8 cellular contexts compared by ENCODE assay signal in the genomic region with DNA sequence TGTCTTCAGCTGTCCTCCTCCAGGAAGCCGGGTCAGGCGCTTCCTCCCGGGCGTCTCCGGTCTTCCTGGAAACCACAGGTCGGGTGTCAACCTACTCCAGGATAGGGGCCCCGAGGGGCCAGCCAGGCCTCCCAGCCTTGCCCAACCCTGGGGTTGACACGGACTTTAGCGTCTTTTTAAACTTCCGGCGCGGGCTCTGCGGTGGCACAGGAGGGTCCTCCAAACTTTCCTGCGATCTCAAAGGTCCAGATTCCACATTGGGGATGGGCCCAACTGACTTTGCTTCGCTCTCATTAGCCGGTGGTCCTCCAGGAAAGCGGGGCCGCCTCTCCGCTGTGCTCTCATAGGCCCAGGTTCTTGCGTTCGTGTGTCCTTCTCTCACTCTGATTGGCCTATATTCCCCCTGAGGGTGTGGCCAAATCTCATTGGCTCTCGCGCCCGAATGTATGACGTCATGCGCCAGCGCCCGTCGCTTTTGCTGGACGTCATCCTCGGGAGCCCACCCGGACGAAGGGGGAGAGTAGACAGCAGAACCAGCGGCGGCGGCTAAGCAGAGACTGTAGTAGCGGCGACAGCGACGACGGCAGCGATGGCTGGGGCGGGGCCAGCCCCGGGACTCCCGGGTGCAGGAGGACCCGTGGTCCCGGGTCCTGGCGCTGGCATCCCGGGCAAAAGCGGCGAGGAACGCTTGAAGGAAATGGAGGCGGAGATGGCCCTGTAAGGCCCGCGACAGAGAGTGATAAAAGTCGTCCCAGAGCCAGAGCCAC. TPM values are rescaled to one million over a fixed set of nuclear protein-coding genes. Genes with fewer than 3 reads are reported as not detected.
DNase-seq lines count a peak whose midpoint lies in the region; ATAC-seq and TF ChIP-seq lines count a peak whose summit lies in the region.

A gene with protein sequence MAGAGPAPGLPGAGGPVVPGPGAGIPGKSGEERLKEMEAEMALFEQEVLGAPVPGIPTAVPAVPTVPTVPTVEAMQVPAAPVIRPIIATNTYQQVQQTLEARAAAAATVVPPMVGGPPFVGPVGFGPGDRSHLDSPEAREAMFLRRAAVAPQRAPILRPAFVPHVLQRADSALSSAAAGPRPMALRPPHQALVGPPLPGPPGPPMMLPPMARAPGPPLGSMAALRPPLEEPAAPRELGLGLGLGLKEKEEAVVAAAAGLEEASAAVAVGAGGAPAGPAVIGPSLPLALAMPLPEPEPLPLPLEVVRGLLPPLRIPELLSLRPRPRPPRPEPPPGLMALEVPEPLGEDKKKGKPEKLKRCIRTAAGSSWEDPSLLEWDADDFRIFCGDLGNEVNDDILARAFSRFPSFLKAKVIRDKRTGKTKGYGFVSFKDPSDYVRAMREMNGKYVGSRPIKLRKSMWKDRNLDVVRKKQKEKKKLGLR (plus strand): TSS at position 472 of the 767 bp plus-strand sequence. CDS start 118 bp downstream, at position 590.

- ATAC-seq in HG02571 (IDR thresholded peaks at IDR 0.05; ENCODE audit: unreplicated experiment) (peak; percentile 95), gastroesophageal sphincter (peak; percentile 100)

- H3K9me3 ChIP-seq in SK-N-SH (no peaks in the 10 kb centered on the region), gastroesophageal sphincter (no peaks in the 10 kb centered on the region)

- peaks cover 17% of the 10 kb centered on the region for H3K79me2 ChIP-seq in SK-N-SH (ENCODE audit: insufficient read depth)

- TF ChIP-seq CTCF in SK-N-SH (IDR thresholded peaks at IDR 0.05) = no peak
- no peak for TF ChIP-seq CTCF in gastroesophageal sphincter (IDR thresholded peaks at IDR 0.05)

- DNase-seq in GM04504 (ENCODE audit: low read depth) = peak; percentile 99
- peak; percentile 98 for DNase-seq in NCI-H1048 (lab: John Stamatoyannopoulos, UW)
- peak; percentile 98 for DNase-seq in SK-N-SH
- DNase-seq in activated naive CD4-positive, alpha-beta T cell treated with anti-CD3 and anti-CD28 coated beads, Interleukin-2, amount 50 U/mL, for 16 hours = peak; percentile 95
- peak; percentile 93 for DNase-seq in non-pigmented ciliary epithelial cell (ENCODE audit: low read depth)
- peak; percentile 99 for DNase-seq in superior temporal gyrus (ENCODE audit: extremely low spot score)

- TF ChIP-seq POLR2A in gastroesophageal sphincter (IDR thresholded peaks at IDR 0.05) = peak; percentile 80 to 83

- no peak for TF ChIP-seq EP300 in SK-N-SH (IDR thresholded peaks at IDR 0.05; ENCODE audit: borderline replicate concordance in 1 of 2, low read depth in 1 of 2, low read length in 1 of 2)
- TF ChIP-seq EP300 in gastroesophageal sphincter (IDR thresholded peaks at IDR 0.05) = no peak

- H2AFZ ChIP-seq in SK-N-SH (ENCODE audit: low read depth) = peak within 1 kb of the TSS; percentile 91

- H3K27me3 ChIP-seq in SK-N-SH (ENCODE audit: insufficient read depth) (no peaks in the 10 kb centered on the region), gastroesophageal sphincter (no peaks in the 10 kb centered on the region)

- H3K4me1 ChIP-seq in SK-N-SH (ENCODE audit: control insufficient read depth in 1 of 2, insufficient read depth in 2 of 2, low read depth in 1 of 2, low read length in 1 of 2) (peaks cover 0 to 12% of the 10 kb centered on the region in 2 experiments; a peak in 2 of 4 replicates), gastroesophageal sphincter (peaks cover 2 to 31% (median 6%) of the 10 kb centered on the region in 3 donors)

- 1% methylated on average over 44 of the region's 56 CpGs for WGBS in SK-N-SH (ENCODE audit: low lambda C conversion rate)
- no CpG with 5 or more reads among the region's 56 CpGs for WGBS in gastroesophageal sphincter (ENCODE audit: low coverage in 1 of 2), 2 donors

- H3K36me3 ChIP-seq in SK-N-SH (replicated peaks in 1 of 2; ENCODE audit: control insufficient read depth in 1 of 2, insufficient read depth in 2 of 2, low read length in 1 of 2) (peaks cover 21 to 22% of the 10 kb centered on the region in 2 experiments), gastroesophageal sphincter (peaks cover 0 to 37% of the 10 kb centered on the region in 2 donors)

- H3K4me3 ChIP-seq in SK-N-SH (ENCODE audit: low read depth in 2 of 2, low read length in 1 of 2) (peak within 1 kb of the TSS; percentile 86 to 96), gastroesophageal sphincter (peak within 1 kb of the TSS; percentile 97 to 99)

- H3K27ac ChIP-seq in SK-N-SH (ENCODE audit: low read depth in 2 of 2, low read length in 1 of 2) (peak within 1 kb of the TSS; percentile 59 to 80), gastroesophageal sphincter (peak within 1 kb of the TSS; percentile 91 to 95 (median 94))

- H3K9ac ChIP-seq in SK-N-SH = peak within 1 kb of the TSS; percentile 92

- CTCF ChIA-PET in SK-N-SH (lab: Yijun Ruan, JAX) = no interaction called here

- no peak for TF ChIP-seq RAD21 in SK-N-SH (IDR thresholded peaks at IDR 0.05; ENCODE audit: low read length)

- H3K9me2 ChIP-seq in SK-N-SH = no peaks in the 10 kb centered on the region

- peaks cover 9% of the 10 kb centered on the region for H3F3A ChIP-seq in SK-N-SH (replicated peaks; ENCODE audit: insufficient read depth)

- POLR2A ChIA-PET in SK-N-SH (lab: Yijun Ruan, JAX) = interaction anchor here (0.6 kb wide), 1 partner anchor 12 kb away, joined by 3 read pairs; no protein-coding TSS in a partner anchor

- no peaks in the 10 kb centered on the region for H4K20me1 ChIP-seq in SK-N-SH (ENCODE audit: insufficient read depth)

- peak within 1 kb of the TSS; percentile 100 for H3K4me2 ChIP-seq in SK-N-SH

TF ChIP-seq in SK-N-SH, 30 proteins besides CTCF, POLR2A, EP300 and RAD21 (continues in another document):
- TF ChIP-seq FOXM1 (IDR thresholded peaks at IDR 0.05; ENCODE audit: low read depth) = no peak
- TF ChIP-seq, protein P1, sequence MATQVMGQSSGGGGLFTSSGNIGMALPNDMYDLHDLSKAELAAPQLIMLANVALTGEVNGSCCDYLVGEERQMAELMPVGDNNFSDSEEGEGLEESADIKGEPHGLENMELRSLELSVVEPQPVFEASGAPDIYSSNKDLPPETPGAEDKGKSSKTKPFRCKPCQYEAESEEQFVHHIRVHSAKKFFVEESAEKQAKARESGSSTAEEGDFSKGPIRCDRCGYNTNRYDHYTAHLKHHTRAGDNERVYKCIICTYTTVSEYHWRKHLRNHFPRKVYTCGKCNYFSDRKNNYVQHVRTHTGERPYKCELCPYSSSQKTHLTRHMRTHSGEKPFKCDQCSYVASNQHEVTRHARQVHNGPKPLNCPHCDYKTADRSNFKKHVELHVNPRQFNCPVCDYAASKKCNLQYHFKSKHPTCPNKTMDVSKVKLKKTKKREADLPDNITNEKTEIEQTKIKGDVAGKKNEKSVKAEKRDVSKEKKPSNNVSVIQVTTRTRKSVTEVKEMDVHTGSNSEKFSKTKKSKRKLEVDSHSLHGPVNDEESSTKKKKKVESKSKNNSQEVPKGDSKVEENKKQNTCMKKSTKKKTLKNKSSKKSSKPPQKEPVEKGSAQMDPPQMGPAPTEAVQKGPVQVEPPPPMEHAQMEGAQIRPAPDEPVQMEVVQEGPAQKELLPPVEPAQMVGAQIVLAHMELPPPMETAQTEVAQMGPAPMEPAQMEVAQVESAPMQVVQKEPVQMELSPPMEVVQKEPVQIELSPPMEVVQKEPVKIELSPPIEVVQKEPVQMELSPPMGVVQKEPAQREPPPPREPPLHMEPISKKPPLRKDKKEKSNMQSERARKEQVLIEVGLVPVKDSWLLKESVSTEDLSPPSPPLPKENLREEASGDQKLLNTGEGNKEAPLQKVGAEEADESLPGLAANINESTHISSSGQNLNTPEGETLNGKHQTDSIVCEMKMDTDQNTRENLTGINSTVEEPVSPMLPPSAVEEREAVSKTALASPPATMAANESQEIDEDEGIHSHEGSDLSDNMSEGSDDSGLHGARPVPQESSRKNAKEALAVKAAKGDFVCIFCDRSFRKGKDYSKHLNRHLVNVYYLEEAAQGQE (IDR thresholded peaks at IDR 0.05; ENCODE audit: low read depth, low read length) = peak; percentile 31; the same call in 1 of the 2 replicates
- no peak for TF ChIP-seq YY1 (IDR thresholded peaks at IDR 0.05; ENCODE audit: low read depth)
- TF ChIP-seq SMC3 (IDR thresholded peaks at IDR 0.05; ENCODE audit: low read depth, low read length) = no peak
- TF ChIP-seq TAF1 (IDR thresholded peaks at IDR 0.05; ENCODE audit: borderline replicate concordance, low read depth, low read length) = peak; percentile 48
- TF ChIP-seq, protein P2, sequence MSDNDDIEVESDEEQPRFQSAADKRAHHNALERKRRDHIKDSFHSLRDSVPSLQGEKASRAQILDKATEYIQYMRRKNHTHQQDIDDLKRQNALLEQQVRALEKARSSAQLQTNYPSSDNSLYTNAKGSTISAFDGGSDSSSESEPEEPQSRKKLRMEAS (IDR thresholded peaks at IDR 0.05; ENCODE audit: low read depth) = peak; percentile 6; the same call in 1 of the 2 replicates
- TF ChIP-seq NFIC (IDR thresholded peaks at IDR 0.05; ENCODE audit: borderline replicate concordance) = no peak
- no peak for TF ChIP-seq NRF1 (IDR thresholded peaks at IDR 0.05; ENCODE audit: low read depth, low read length)
- TF ChIP-seq EZH2phosphoT487 (IDR thresholded peaks at IDR 0.05; ENCODE audit: borderline replicate concordance, low read depth) = no peak
- TF ChIP-seq GABPA (IDR thresholded peaks at IDR 0.05; ENCODE audit: low read depth) = peak; percentile 66
- peak; percentile 67; the same call in 1 of the 2 replicates for TF ChIP-seq SIN3A (IDR thresholded peaks at IDR 0.05; ENCODE audit: borderline replicate concordance, low read depth, low read length)
- TF ChIP-seq, protein P3, sequence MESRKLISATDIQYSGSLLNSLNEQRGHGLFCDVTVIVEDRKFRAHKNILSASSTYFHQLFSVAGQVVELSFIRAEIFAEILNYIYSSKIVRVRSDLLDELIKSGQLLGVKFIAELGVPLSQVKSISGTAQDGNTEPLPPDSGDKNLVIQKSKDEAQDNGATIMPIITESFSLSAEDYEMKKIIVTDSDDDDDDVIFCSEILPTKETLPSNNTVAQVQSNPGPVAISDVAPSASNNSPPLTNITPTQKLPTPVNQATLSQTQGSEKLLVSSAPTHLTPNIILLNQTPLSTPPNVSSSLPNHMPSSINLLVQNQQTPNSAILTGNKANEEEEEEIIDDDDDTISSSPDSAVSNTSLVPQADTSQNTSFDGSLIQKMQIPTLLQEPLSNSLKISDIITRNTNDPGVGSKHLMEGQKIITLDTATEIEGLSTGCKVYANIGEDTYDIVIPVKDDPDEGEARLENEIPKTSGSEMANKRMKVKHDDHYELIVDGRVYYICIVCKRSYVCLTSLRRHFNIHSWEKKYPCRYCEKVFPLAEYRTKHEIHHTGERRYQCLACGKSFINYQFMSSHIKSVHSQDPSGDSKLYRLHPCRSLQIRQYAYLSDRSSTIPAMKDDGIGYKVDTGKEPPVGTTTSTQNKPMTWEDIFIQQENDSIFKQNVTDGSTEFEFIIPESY (IDR thresholded peaks at IDR 0.05; ENCODE audit: borderline replicate concordance, low read depth) = no peak
- no peak for TF ChIP-seq GATA2 (CRISPR knock-in tag; IDR thresholded peaks at IDR 0.05)

RNA-seq across cellular contexts. Expression of the gene that starts here (rescaled TPM):
- polyA plus RNA-seq in SK-N-SH (2012; rRNA removed) = 48.5 and 69.9 TPM in 2 replicates
- polyA plus RNA-seq in SK-N-SH (2012; cell fraction: cytosol; rRNA removed) = 33.7 and 42.1 TPM in 2 replicates
- 47.0 and 77.4 TPM in 2 replicates for polyA plus RNA-seq in SK-N-SH (2012; cell fraction: nucleus; rRNA removed)
- 10 to 100 TPM; 66.1 to 98.0 (median 72.8) TPM for total RNA-seq in gastroesophageal sphincter

Comparison
In these comparisons a context has a peak if more than half of its experiments do, and no peak if none do; other contexts are left out.
1. Peak in every context shown above with its lines: DNase-seq, ATAC-seq, H3K4me3 ChIP-seq and H3K27ac ChIP-seq.